In the genomic region with DNA sequence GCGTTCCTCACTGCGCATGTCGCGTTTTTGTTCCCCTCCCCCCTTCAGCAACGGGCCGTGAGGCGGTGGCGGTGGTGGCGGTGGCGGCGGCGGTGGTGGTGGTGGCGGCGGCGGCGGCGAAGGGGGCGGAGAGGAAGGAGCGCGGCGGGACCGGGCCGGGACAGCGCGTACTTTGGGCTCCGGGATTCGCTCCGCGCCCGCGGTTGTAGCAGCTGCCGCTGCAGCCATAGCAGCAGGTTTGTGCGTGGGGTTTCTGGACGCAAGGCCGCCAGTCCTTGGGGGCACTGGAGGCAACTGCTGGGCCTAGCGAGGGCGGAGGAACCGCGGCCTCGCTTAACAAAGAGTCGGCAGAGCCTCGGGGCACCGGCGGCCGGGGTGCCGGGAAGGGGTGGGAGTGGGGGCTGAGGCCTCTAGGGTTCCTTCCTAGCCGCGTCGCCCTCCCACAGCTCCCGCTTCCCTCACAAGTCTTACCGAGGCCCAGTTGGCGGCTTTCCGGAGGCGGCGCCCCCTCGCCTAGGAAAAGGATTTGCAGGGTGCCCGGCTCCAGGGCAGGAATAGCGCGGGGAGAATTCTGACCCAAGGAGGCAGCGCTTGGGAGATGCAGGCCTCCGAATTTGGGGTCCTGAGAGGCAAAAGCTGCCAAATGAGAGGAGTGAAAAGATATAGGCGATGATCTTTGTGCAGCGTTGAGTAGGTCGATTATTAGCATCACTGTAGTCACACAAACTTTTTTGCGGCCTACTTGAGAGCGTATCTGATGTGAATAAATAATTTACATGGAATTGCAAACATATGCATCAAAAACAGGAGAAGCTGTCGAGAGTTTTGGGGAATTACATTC, we compare ENCODE assay signal across 8 cellular contexts. TPM values are rescaled to one million over a fixed set of nuclear protein-coding genes. Genes with fewer than 3 reads are reported as not detected.
DNase-seq lines count a peak whose midpoint lies in the region; ATAC-seq and TF ChIP-seq lines count a peak whose summit lies in the region.

A gene with protein sequence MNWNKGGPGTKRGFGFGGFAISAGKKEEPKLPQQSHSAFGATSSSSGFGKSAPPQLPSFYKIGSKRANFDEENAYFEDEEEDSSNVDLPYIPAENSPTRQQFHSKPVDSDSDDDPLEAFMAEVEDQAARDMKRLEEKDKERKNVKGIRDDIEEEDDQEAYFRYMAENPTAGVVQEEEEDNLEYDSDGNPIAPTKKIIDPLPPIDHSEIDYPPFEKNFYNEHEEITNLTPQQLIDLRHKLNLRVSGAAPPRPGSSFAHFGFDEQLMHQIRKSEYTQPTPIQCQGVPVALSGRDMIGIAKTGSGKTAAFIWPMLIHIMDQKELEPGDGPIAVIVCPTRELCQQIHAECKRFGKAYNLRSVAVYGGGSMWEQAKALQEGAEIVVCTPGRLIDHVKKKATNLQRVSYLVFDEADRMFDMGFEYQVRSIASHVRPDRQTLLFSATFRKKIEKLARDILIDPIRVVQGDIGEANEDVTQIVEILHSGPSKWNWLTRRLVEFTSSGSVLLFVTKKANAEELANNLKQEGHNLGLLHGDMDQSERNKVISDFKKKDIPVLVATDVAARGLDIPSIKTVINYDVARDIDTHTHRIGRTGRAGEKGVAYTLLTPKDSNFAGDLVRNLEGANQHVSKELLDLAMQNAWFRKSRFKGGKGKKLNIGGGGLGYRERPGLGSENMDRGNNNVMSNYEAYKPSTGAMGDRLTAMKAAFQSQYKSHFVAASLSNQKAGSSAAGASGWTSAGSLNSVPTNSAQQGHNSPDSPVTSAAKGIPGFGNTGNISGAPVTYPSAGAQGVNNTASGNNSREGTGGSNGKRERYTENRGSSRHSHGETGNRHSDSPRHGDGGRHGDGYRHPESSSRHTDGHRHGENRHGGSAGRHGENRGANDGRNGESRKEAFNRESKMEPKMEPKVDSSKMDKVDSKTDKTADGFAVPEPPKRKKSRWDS (plus strand): TSS at position 30 of the 841 bp plus-strand sequence. CDS start 12,880 bp downstream, outside the sequence.

- no peaks in the 10 kb centered on the region for H3K27me3 Mint-ChIP-seq in mesothelial cell of epicardium (ENCODE audit: low read depth)

- H3K36me3 ChIP-seq in DND-41 (ENCODE audit: insufficient read depth, low read length) (peaks cover 51% of the 10 kb centered on the region), endocrine pancreas (ENCODE audit: control insufficient read depth, insufficient read depth, low read length) (no peaks in the 10 kb centered on the region), stomach (peaks cover 5 to 23% (median 18%) of the 10 kb centered on the region in 4 donors)

- DNase-seq in DND-41 (peak; percentile 92), NCI-H146 treated with DMSO at 0.1 percent for 48 hours (lab: John Stamatoyannopoulos, UW; ENCODE audit: unreplicated experiment) (peak; percentile 28), mesothelial cell of epicardium (ENCODE audit: low spot score in 2 of 2, unreplicated experiment in 2 of 2) (peak; percentile 82 to 92), stomach (peak; percentile 91)
- peak; percentile 19 to 90 for DNase-seq in activated CD4-positive, alpha-beta T cell treated with anti-CD3 and anti-CD28 coated beads, Interleukin-2, amount 50 U/mL, for 24 hours (ENCODE audit: low read depth in 1 of 2, low spot score in 1 of 2)

- H3K4me1 Mint-ChIP-seq in mesothelial cell of epicardium: peaks cover 31% of the 10 kb centered on the region

- H3K79me2 ChIP-seq in DND-41 (ENCODE audit: insufficient read depth, low read length): peaks cover 93% of the 10 kb centered on the region

- H3K4me3 Mint-ChIP-seq in mesothelial cell of epicardium: peak within 1 kb of the TSS; percentile 99

- H3K4me3 ChIP-seq in DND-41 (ENCODE audit: low read depth in 1 of 2, low read length in 2 of 2) (peak within 1 kb of the TSS; percentile 82 to 97), endocrine pancreas (ENCODE audit: control insufficient read depth, insufficient read depth, low read length) (peak within 1 kb of the TSS; percentile 97), stomach (peak within 1 kb of the TSS; percentile 69 to 98 (median 93))

- peaks cover 3% of the 10 kb centered on the region for H3K36me3 Mint-ChIP-seq in mesothelial cell of epicardium

- 0 to 1% (median 1%) methylated on average over 26 to 66 of the region's 67 CpGs for WGBS in stomach, 5 donors

- H3K9me3 Mint-ChIP-seq in mesothelial cell of epicardium: no peaks in the 10 kb centered on the region

- no peak for TF ChIP-seq EP300 in stomach (IDR thresholded peaks at IDR 0.05)

- intact Hi-C loops in stomach (cut with DNase I; ENCODE audit: low total_unique reads): no loop called here

- H3K27ac Mint-ChIP-seq in mesothelial cell of epicardium: peak within 1 kb of the TSS; percentile 100

- no peaks in the 10 kb centered on the region for H3K9me3 ChIP-seq in DND-41 (ENCODE audit: insufficient read depth, low read length, severe bottlenecking)
- H3K9me3 ChIP-seq in endocrine pancreas (ENCODE audit: control insufficient read depth, low read length): no peaks in the 10 kb centered on the region
- no peaks in the 10 kb centered on the region for H3K9me3 ChIP-seq in stomach

- H3K4me1 ChIP-seq in DND-41 (ENCODE audit: insufficient read depth, low read length) (peaks cover 54% of the 10 kb centered on the region), endocrine pancreas (ENCODE audit: control insufficient read depth, insufficient read depth, low read length) (peaks cover 18% of the 10 kb centered on the region), stomach (peaks cover 39 to 79% (median 58%) of the 10 kb centered on the region in 4 donors)

- peaks cover 57% of the 10 kb centered on the region for H4K20me1 ChIP-seq in DND-41 (ENCODE audit: insufficient read depth, low read length)

- peak within 1 kb of the TSS; percentile 82 for H2AFZ ChIP-seq in DND-41 (ENCODE audit: low read depth, low read length)

- ATAC-seq in DND-41 (ENCODE audit: insufficient read depth, low read depth): peak; percentile 10
- ATAC-seq in GM21737 (IDR thresholded peaks at IDR 0.05; ENCODE audit: unreplicated experiment): peak; percentile 1
- no peak for ATAC-seq in HG03521 (IDR thresholded peaks at IDR 0.05; ENCODE audit: unreplicated experiment)

- peak in 1 of 4 donors; percentile 47 for TF ChIP-seq POLR2A in stomach (IDR thresholded peaks at IDR 0.05)

- TF ChIP-seq CTCF in DND-41 (IDR thresholded peaks at IDR 0.05; ENCODE audit: borderline replicate concordance, extremely low read depth, low read length, poor library complexity, severe bottlenecking) (peak; percentile 22), mesothelial cell of epicardium (IDR thresholded peaks at IDR 0.05; ENCODE audit: unreplicated experiment) (no peak), stomach (IDR thresholded peaks at IDR 0.05) (no peak)

- H3K4me2 ChIP-seq in DND-41 (ENCODE audit: insufficient read depth, low read length): peak within 1 kb of the TSS; percentile 92

- H3K27ac ChIP-seq in DND-41 (ENCODE audit: low read length) (peak within 1 kb of the TSS; percentile 98), stomach (peak within 1 kb of the TSS; percentile 96 to 99 (median 98))

- H3K9ac ChIP-seq in DND-41 (ENCODE audit: low read depth, low read length) (peak within 1 kb of the TSS; percentile 82), endocrine pancreas (ENCODE audit: control insufficient read depth, insufficient read depth, low read length) (peak within 1 kb of the TSS; percentile 98)

- H3K27me3 ChIP-seq in DND-41 (ENCODE audit: insufficient read depth, low read length, poor library complexity): no peaks in the 10 kb centered on the region
- H3K27me3 ChIP-seq in endocrine pancreas (ENCODE audit: control insufficient read depth, insufficient read depth, low read length): no peaks in the 10 kb centered on the region
- no peaks in the 10 kb centered on the region for H3K27me3 ChIP-seq in stomach

RNA-seq across cellular contexts. Expression of the gene that starts here (rescaled TPM):
- total RNA-seq in mesothelial cell of epicardium (183 to 197 TPM (median 186 TPM) in 3 replicates), stomach (100 to 1,000 TPM; 182 to 346 (median 205) TPM)
- 10 to 100 TPM; 42.7 to 59.9 (median 52.7) TPM for polyA plus RNA-seq in stomach

Comparison
In these comparisons a context has a peak if more than half of its experiments do, and no peak if none do; other contexts are left out.
1. DNase-seq: peak in every context shown above with its lines; median percentile 92 in DND-41; 91 in stomach; 87 in mesothelial cell of epicardium; 54 in activated CD4-positive, alpha-beta T cell treated with anti-CD3 and anti-CD28 coated beads, Interleukin-2, amount 50 U/mL, for 24 hours; 28 in NCI-H146 treated with DMSO at 0.1 percent for 48 hours.